In the genomic region with DNA sequence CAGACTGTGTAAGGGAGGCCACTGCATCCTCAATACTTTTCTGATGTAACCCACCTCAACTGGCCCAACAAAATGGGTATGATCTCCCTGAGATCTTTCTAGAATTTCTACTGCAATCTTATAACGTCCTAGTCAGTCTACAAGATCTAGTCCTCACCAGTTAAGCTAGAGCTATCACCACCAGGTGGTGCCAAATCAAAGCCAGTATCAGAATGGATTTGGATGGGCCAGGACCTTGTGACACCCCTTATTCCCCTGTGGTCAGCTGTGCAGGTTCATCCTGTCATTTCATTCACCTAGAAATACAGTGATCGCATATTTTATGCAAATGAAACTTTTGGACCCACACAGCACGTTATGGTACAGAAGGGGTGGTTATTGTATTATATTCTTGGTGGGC, we compare ENCODE assay signal across 8 cellular contexts.
DNase-seq lines count a peak whose midpoint lies in the region; ATAC-seq and TF ChIP-seq lines count a peak whose summit lies in the region.

No MANE protein-coding gene starts in this region.

- no peak for TF ChIP-seq POLR2A in HCT116 (IDR thresholded peaks at IDR 0.05; ENCODE audit: borderline replicate concordance, extremely low read depth, insufficient read depth, insufficient read length)

- H3K4me3 ChIP-seq in HCT116 (replicated peaks in 1 of 2; ENCODE audit: low read depth in 1 of 2, low read length in 2 of 2) = no peak overlapping the region

- peaks cover 98% of the 10 kb centered on the region for H3K79me2 ChIP-seq in HCT116 (ENCODE audit: insufficient read depth, low read length)

- peaks cover 5% of the 10 kb centered on the region; the same call in 1 of the 2 replicates for H4K20me1 ChIP-seq in HCT116 (ENCODE audit: insufficient read depth)

- H3K27me3 ChIP-seq in HCT116 (ENCODE audit: insufficient read depth, low read length) = no peaks in the 10 kb centered on the region

- no peak overlapping the region for H2AFZ ChIP-seq in HCT116 (ENCODE audit: low read depth, low read length, poor library complexity, severe bottlenecking)

- no peak overlapping the region for H3K4me2 ChIP-seq in HCT116 (ENCODE audit: low read length)

- H3K27me3 Mint-ChIP-seq in endothelial cell (ENCODE audit: unreplicated experiment) (no peaks in the 10 kb centered on the region), neural crest cell (ENCODE audit: low read depth) (no peaks in the 10 kb centered on the region)
- no peaks in the 10 kb centered on the region for H3K27me3 Mint-ChIP-seq in activated T-helper 1 cell treated with anti-CD3 and anti-CD28 coated beads, Interleukin-12 subunit alpha, Interleukin-12 subunit beta, Interleukin-2, Interleukin-4 antibody, amounts not matched to agents 30 ng/mL and 10 ng/mL and 1 ng/mL, durations not matched to agents 14 hours and 24 hours and 36 hours (ENCODE audit: insufficient read depth)

- TF ChIP-seq CTCF in HCT116 (IDR thresholded peaks at IDR 0.05 in 2 of 3, conservative IDR thresholded peaks at IDR 0.05 in 1 of 3; ENCODE audit: borderline replicate concordance in 1 of 3, insufficient read depth in 1 of 3, low read depth in 2 of 3, low read length in 2 of 3) (peak; percentile 44 to 71 (median 70); a peak in 5 of 6 replicates), endothelial cell (IDR thresholded peaks at IDR 0.05; ENCODE audit: unreplicated experiment) (peak; percentile 56), neural crest cell (conservative IDR thresholded peaks at IDR 0.05) (peak; percentile 63)

- no peaks in the 10 kb centered on the region for H3K9me3 ChIP-seq in HCT116 (ENCODE audit: control insufficient read depth in 1 of 2, insufficient read depth in 1 of 2, low read depth in 1 of 2, low read length in 2 of 2)

- peaks cover 6% of the 10 kb centered on the region for H3K4me1 Mint-ChIP-seq in endothelial cell (ENCODE audit: unreplicated experiment)
- peaks cover 3% of the 10 kb centered on the region for H3K4me1 Mint-ChIP-seq in neural crest cell
- H3K4me1 Mint-ChIP-seq in activated T-helper 1 cell treated with anti-CD3 and anti-CD28 coated beads, Interleukin-12 subunit alpha, Interleukin-12 subunit beta, Interleukin-2, Interleukin-4 antibody, amounts not matched to agents 30 ng/mL and 10 ng/mL and 1 ng/mL, durations not matched to agents 14 hours and 24 hours and 36 hours (ENCODE audit: low read depth) = peaks cover 17% of the 10 kb centered on the region

- H3K4me1 ChIP-seq in HCT116 (ENCODE audit: control insufficient read depth in 1 of 2, insufficient read depth in 2 of 2, low read length in 2 of 2) = peaks cover 6 to 19% of the 10 kb centered on the region in 2 experiments

- H3K36me3 Mint-ChIP-seq in endothelial cell (ENCODE audit: low read depth, unreplicated experiment) (no peaks in the 10 kb centered on the region), neural crest cell (ENCODE audit: low read depth) (peaks cover 5% of the 10 kb centered on the region)
- H3K36me3 Mint-ChIP-seq in activated T-helper 1 cell treated with anti-CD3 and anti-CD28 coated beads, Interleukin-12 subunit alpha, Interleukin-12 subunit beta, Interleukin-2, Interleukin-4 antibody, amounts not matched to agents 30 ng/mL and 10 ng/mL and 1 ng/mL, durations not matched to agents 14 hours and 24 hours and 36 hours (ENCODE audit: low read depth) = peaks cover 14% of the 10 kb centered on the region

- no peaks in the 10 kb centered on the region for H3K36me3 ChIP-seq in HCT116 (ENCODE audit: control insufficient read depth in 1 of 2, insufficient read depth in 2 of 2, low read length in 2 of 2)

- TF ChIP-seq RAD21 in HCT116 (IDR thresholded peaks at IDR 0.05; ENCODE audit: low read depth) = peak; percentile 69

- POLR2A ChIA-PET in HCT116 (lab: Charles Lee) = no interaction called here

- DNase-seq in NCI-H345 (lab: John Stamatoyannopoulos, UW) = peak; percentile 35
- no peak for DNase-seq in NCI-H345 treated with DMSO at 0.1 percent for 48 hours (lab: John Stamatoyannopoulos, UW; ENCODE audit: unreplicated experiment)
- peak; percentile 51 for DNase-seq in HCT116 (ENCODE audit: low read depth, low spot score)
- DNase-seq in RPMI7951 (ENCODE audit: low read depth) = peak; percentile 60
- peak; percentile 62 for DNase-seq in endothelial cell (ENCODE audit: low spot score)
- peak; percentile 26 for DNase-seq in neural crest cell (ENCODE audit: low read depth, low spot score)
- no peak for DNase-seq in activated T-helper 1 cell treated with anti-CD3 and anti-CD28 coated beads, Interleukin-12 subunit alpha, Interleukin-12 subunit beta, Interleukin-2, Interleukin-4 antibody, amounts not matched to agents 30 ng/mL and 10 ng/mL and 1 ng/mL, durations not matched to agents 14 hours and 24 hours and 36 hours (ENCODE audit: low spot score)

- RAD21 ChIA-PET in HCT116 (lab: Charles Lee; ENCODE audit: low non-redundant PET in 1 of 2, low total read pairs in 2 of 2, uncharacterized antibody in 2 of 2, unreplicated experiment in 2 of 2) = no interaction called here

- H3K27ac Mint-ChIP-seq in endothelial cell (ENCODE audit: unreplicated experiment) (no peak overlapping the region), neural crest cell (ENCODE audit: unreplicated experiment) (no peak overlapping the region)
- H3K27ac Mint-ChIP-seq in activated T-helper 1 cell treated with anti-CD3 and anti-CD28 coated beads, Interleukin-12 subunit alpha, Interleukin-12 subunit beta, Interleukin-2, Interleukin-4 antibody, amounts not matched to agents 30 ng/mL and 10 ng/mL and 1 ng/mL, durations not matched to agents 14 hours and 24 hours and 36 hours = no peak overlapping the region

- no peak overlapping the region for H3K9ac ChIP-seq in HCT116 (ENCODE audit: low read length)

- CTCF ChIA-PET in HCT116 (lab: Charles Lee) = interaction anchor here (0.6 to 1.4 kb wide), 9 partner anchors 10 to 187 kb away, joined by 3 to 8 read pairs (median 3); no protein-coding TSS in a partner anchor

- intact Hi-C loops in HCT116 (cut with micrococcal nuclease) = loop anchor here (1.0 kb wide), 1 partner anchor 178 kb away; no protein-coding TSS in a partner anchor
- intact Hi-C loops in activated T-helper 1 cell treated with anti-CD3 and anti-CD28 coated beads, Interleukin-12 subunit alpha, Interleukin-12 subunit beta, Interleukin-2, Interleukin-4 antibody, amounts not matched to agents 30 ng/mL and 10 ng/mL and 1 ng/mL, durations not matched to agents 14 hours and 24 hours and 36 hours (cut with micrococcal nuclease) = loop anchor here (2.0 to 5.0 kb wide), 2 partner anchors 169 to 183 kb away; no protein-coding TSS in a partner anchor

- H3K27ac ChIP-seq in HCT116 (ENCODE audit: low read depth, low read length) = no peak overlapping the region

- no peaks in the 10 kb centered on the region for H3K9me2 ChIP-seq in HCT116 (ENCODE audit: insufficient read depth)

- no TSS peak for BruUV-seq in HCT116 (replicated peaks; lab: Mats Ljungman, UMichigan)

- no peaks in the 10 kb centered on the region for H3K9me3 Mint-ChIP-seq in endothelial cell (ENCODE audit: unreplicated experiment)
- H3K9me3 Mint-ChIP-seq in neural crest cell = no peaks in the 10 kb centered on the region
- no peaks in the 10 kb centered on the region for H3K9me3 Mint-ChIP-seq in activated T-helper 1 cell treated with anti-CD3 and anti-CD28 coated beads, Interleukin-12 subunit alpha, Interleukin-12 subunit beta, Interleukin-2, Interleukin-4 antibody, amounts not matched to agents 30 ng/mL and 10 ng/mL and 1 ng/mL, durations not matched to agents 14 hours and 24 hours and 36 hours

- H3K4me3 Mint-ChIP-seq in endothelial cell (ENCODE audit: unreplicated experiment) (no peak overlapping the region), neural crest cell (no peak overlapping the region)
- H3K4me3 Mint-ChIP-seq in activated T-helper 1 cell treated with anti-CD3 and anti-CD28 coated beads, Interleukin-12 subunit alpha, Interleukin-12 subunit beta, Interleukin-2, Interleukin-4 antibody, amounts not matched to agents 30 ng/mL and 10 ng/mL and 1 ng/mL, durations not matched to agents 14 hours and 24 hours and 36 hours = no peak overlapping the region

- ATAC-seq in HCT116 = peak; percentile 91
- no peak for ATAC-seq in HG03457 (IDR thresholded peaks at IDR 0.05; ENCODE audit: unreplicated experiment)

TF ChIP-seq in HCT116, 20 proteins besides CTCF, POLR2A, EP300 and RAD21 (continues in another document):
- TF ChIP-seq SRF (IDR thresholded peaks at IDR 0.05; ENCODE audit: low read depth) (no peak), EZH2 (IDR thresholded peaks at IDR 0.05) (no peak), POLR2AphosphoS5 (IDR thresholded peaks at IDR 0.05; ENCODE audit: low read depth, low read length) (no peak), JUND (IDR thresholded peaks at IDR 0.05) (no peak), EGR1 (IDR thresholded peaks at IDR 0.05; ENCODE audit: low read depth) (no peak), SP1 (IDR thresholded peaks at IDR 0.05; ENCODE audit: low read depth) (no peak), SIN3A (IDR thresholded peaks at IDR 0.05; ENCODE audit: low read depth) (no peak), CBX3 (IDR thresholded peaks at IDR 0.05; ENCODE audit: low read depth) (0 out of 2 replicates have a peak, but pooled peaks have one; percentile 38)
- TF ChIP-seq, protein P1, sequence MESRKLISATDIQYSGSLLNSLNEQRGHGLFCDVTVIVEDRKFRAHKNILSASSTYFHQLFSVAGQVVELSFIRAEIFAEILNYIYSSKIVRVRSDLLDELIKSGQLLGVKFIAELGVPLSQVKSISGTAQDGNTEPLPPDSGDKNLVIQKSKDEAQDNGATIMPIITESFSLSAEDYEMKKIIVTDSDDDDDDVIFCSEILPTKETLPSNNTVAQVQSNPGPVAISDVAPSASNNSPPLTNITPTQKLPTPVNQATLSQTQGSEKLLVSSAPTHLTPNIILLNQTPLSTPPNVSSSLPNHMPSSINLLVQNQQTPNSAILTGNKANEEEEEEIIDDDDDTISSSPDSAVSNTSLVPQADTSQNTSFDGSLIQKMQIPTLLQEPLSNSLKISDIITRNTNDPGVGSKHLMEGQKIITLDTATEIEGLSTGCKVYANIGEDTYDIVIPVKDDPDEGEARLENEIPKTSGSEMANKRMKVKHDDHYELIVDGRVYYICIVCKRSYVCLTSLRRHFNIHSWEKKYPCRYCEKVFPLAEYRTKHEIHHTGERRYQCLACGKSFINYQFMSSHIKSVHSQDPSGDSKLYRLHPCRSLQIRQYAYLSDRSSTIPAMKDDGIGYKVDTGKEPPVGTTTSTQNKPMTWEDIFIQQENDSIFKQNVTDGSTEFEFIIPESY (IDR thresholded peaks at IDR 0.05; ENCODE audit: extremely low read depth, insufficient replicate concordance, low read length) = no peak

Comparison
In these comparisons a context has a peak if more than half of its experiments do, and no peak if none do; other contexts are left out.
1. DNase-seq: peak in NCI-H345 (single experiment), HCT116 (single experiment), RPMI7951 (single experiment), endothelial cell (single experiment) and neural crest cell (single experiment); none in NCI-H345 treated with DMSO at 0.1 percent for 48 hours (single experiment) and activated T-helper 1 cell treated with anti-CD3 and anti-CD28 coated beads, Interleukin-12 subunit alpha, Interleukin-12 subunit beta, Interleukin-2, Interleukin-4 antibody, amounts not matched to agents 30 ng/mL and 10 ng/mL and 1 ng/mL, durations not matched to agents 14 hours and 24 hours and 36 hours (single experiment).
2. Peak in every context shown above with its lines, with median percentiles within 50 percentile points of each other: CTCF ChIP-seq.